ENCODE assay signal across 1 cellular context in genomic region chr6:105793132-105793531, GRCh38.
A peak's percentile ranks its signal among the peaks of the same experiment; 100 is the strongest.
TF ChIP-seq lines count a peak whose summit lies in the region.

No MANE protein-coding gene starts in this region.

TF ChIP-seq in K562, 482 proteins besides CTCF, POLR2A, EP300 and RAD21 (continued from another document):
- TF ChIP-seq DEAF1 (CRISPR knock-in tag; IDR thresholded peaks at IDR 0.05) (peak; percentile 68; the same call in 1 of the 2 replicates), BCOR (IDR thresholded peaks at IDR 0.05) (0 out of 2 replicates have a peak, but pooled peaks have one; percentile 19)
